25 cellular contexts compared by ENCODE assay signal in genomic region chr10:132350946-132351345, GRCh38. TPM values are rescaled to one million over a fixed set of nuclear protein-coding genes. Genes with fewer than 3 reads are reported as not detected.
DNase-seq lines count a peak whose midpoint lies in the region; ATAC-seq and TF ChIP-seq lines count a peak whose summit lies in the region.
"Had no signal": no experiment of that assay in that cellular context is flagged by ENCODE, and none has a peak within 500 bp of the region (broad histone marks: within the 10 kb centered on the region; RNA-seq: fewer than 3 reads in every experiment).

No MANE protein-coding gene starts in this region.

- peak overlapping the region; percentile 67 for H4K91ac ChIP-seq in mesenchymal stem cell (ENCODE audit: low read length)

- no peak overlapping the region for H3K4me2 ChIP-seq in mesenchymal stem cell (ENCODE audit: low read length, poor library complexity, severe bottlenecking)

- no peak overlapping the region for H3K9ac ChIP-seq in mesenchymal stem cell (ENCODE audit: low read length)

- no peak overlapping the region for H3K23ac ChIP-seq in mesenchymal stem cell (ENCODE audit: low read length in 2 of 2)

- no peak overlapping the region for H3K27ac Mint-ChIP-seq in CD14-positive monocyte
- H3K27ac Mint-ChIP-seq in stimulated activated memory B cell treated with anti-CD40 and anti-IgM and Interleukin-4, amounts not matched to agents 10 μg/mL and 1 μg/mL and 100 μg/mL, for 72 hours = peak overlapping the region; percentile 27

- H3K27ac ChIP-seq in mesenchymal stem cell (ENCODE audit: low read length, poor library complexity, severe bottlenecking) = no peak overlapping the region
- H3K27ac ChIP-seq: SJSA1 had no signal

- H3K4me3 Mint-ChIP-seq in CD14-positive monocyte = no peak overlapping the region
- H3K4me3 Mint-ChIP-seq in stimulated activated memory B cell treated with anti-CD40 and anti-IgM and Interleukin-4, amounts not matched to agents 10 μg/mL and 1 μg/mL and 100 μg/mL, for 72 hours = no peak overlapping the region
- H3K4me3 Mint-ChIP-seq: CD8-positive, alpha-beta memory T cell had no signal

- H3K14ac ChIP-seq in mesenchymal stem cell (ENCODE audit: low read length in 2 of 2) = no peak overlapping the region

- H3K9me3 Mint-ChIP-seq in CD14-positive monocyte = no peaks in the 10 kb centered on the region
- H3K9me3 Mint-ChIP-seq in stimulated activated memory B cell treated with anti-CD40 and anti-IgM and Interleukin-4, amounts not matched to agents 10 μg/mL and 1 μg/mL and 100 μg/mL, for 72 hours = no peaks in the 10 kb centered on the region
- H3K9me3 Mint-ChIP-seq: CD8-positive, alpha-beta memory T cell had no signal

- peak; percentile 34 for DNase-seq in CD14-positive monocyte (ENCODE audit: low spot score)
- peak; percentile 24 for DNase-seq in GM10266 (ENCODE audit: extremely low spot score)
- DNase-seq in mesenchymal stem cell = no peak
- no peak for DNase-seq in dermis blood vessel endothelial cell
- no peak for DNase-seq in NAMALWA (ENCODE audit: low spot score)
- DNase-seq in NCI-H69 (lab: John Stamatoyannopoulos, UW) = no peak
- DNase-seq: C1 segment of cervical spinal cord; CD8-positive, alpha-beta memory T cell; DMS 273 treated with DMSO at 0.1 percent for 48 hours; DMS79; EL; GF-D8; Kasumi-1; NCI-H1105 treated with DMSO at 0.1 percent for 48 hours; NCI-H146; NCI-H1930; NCI-H2107; NCI-H524 treated with DMSO at 0.1 percent for 48 hours; NCI-H82; NK-92 treated with Interleukin-12 subunit alpha and Interleukin-12 subunit beta, amount 100 ng/mL, for 24 hours; PC-3 had no signal

- H3K9me3 ChIP-seq in mesenchymal stem cell (ENCODE audit: control insufficient read depth, low read length) = no peaks in the 10 kb centered on the region
- H3K9me3 ChIP-seq: SJSA1 had no signal

- H3K27me3 ChIP-seq in mesenchymal stem cell (ENCODE audit: control insufficient read depth in 1 of 2, insufficient read depth in 1 of 2, low read length in 2 of 2) = no peaks in the 10 kb centered on the region
- H3K27me3 ChIP-seq: SJSA1 had no signal

- H4K8ac ChIP-seq in mesenchymal stem cell (ENCODE audit: low read length) = no peak overlapping the region

- TF ChIP-seq CTCF in CD14-positive monocyte (IDR thresholded peaks at IDR 0.05) = no peak
- TF ChIP-seq CTCF in GM10266 (IDR thresholded peaks at IDR 0.05; ENCODE audit: control insufficient read depth, insufficient read depth, low read depth, missing control alignments) = no peak

- ATAC-seq in stimulated activated memory B cell treated with anti-CD40 and anti-IgM and Interleukin-4, amounts not matched to agents 10 μg/mL and 1 μg/mL and 100 μg/mL, for 72 hours = no peak
- ATAC-seq: K562, PC-3, Right ventricle myocardium inferior had no signal

- no peak overlapping the region for H3K4me3 ChIP-seq in mesenchymal stem cell (ENCODE audit: insufficient read depth in 1 of 2, low read depth in 1 of 2, low read length in 2 of 2)
- H3K4me3 ChIP-seq: K562, SJSA1 had no signal

- H2BK5ac ChIP-seq in mesenchymal stem cell (ENCODE audit: low read depth, low read length, poor library complexity, severe bottlenecking) = no peak overlapping the region

- no peak overlapping the region for H3K18ac ChIP-seq in mesenchymal stem cell (ENCODE audit: low read depth in 1 of 2, low read length in 2 of 2)

- H2BK15ac ChIP-seq in mesenchymal stem cell (ENCODE audit: low read depth, poor library complexity, severe bottlenecking) = no peak overlapping the region

- WGBS in mesenchymal stem cell = 91% methylated on average over 17 of the region's 17 CpGs

- H3K4me1 ChIP-seq in mesenchymal stem cell (ENCODE audit: control insufficient read depth, insufficient read depth, low read depth, low read length) = peaks cover 5% of the 10 kb centered on the region
- H3K4me1 ChIP-seq: SJSA1 had no signal

- H3K36me3 Mint-ChIP-seq in CD14-positive monocyte = peaks cover 44 to 45% of the 10 kb centered on the region in 2 donors
- H3K36me3 Mint-ChIP-seq in stimulated activated memory B cell treated with anti-CD40 and anti-IgM and Interleukin-4, amounts not matched to agents 10 μg/mL and 1 μg/mL and 100 μg/mL, for 72 hours = peaks cover 30% of the 10 kb centered on the region

- intact Hi-C loops in CD14-positive monocyte (cut with micrococcal nuclease) = loop anchor here in 1 of 2 donors (1.0 to 5.0 kb wide), 2 partner anchors 44 to 128 kb away; partner anchors contain the start of gene STK32C

- no peak overlapping the region for H2AK5ac ChIP-seq in mesenchymal stem cell (ENCODE audit: low read length, severe bottlenecking)

- no peaks in the 10 kb centered on the region for H3K79me1 ChIP-seq in mesenchymal stem cell (replicated peaks; ENCODE audit: low read length, poor library complexity, severe bottlenecking)

- H3K4me1 Mint-ChIP-seq in CD14-positive monocyte = peaks cover 5% of the 10 kb centered on the region
- peaks cover 27% of the 10 kb centered on the region for H3K4me1 Mint-ChIP-seq in stimulated activated memory B cell treated with anti-CD40 and anti-IgM and Interleukin-4, amounts not matched to agents 10 μg/mL and 1 μg/mL and 100 μg/mL, for 72 hours

- H3K36me3 ChIP-seq in mesenchymal stem cell (ENCODE audit: control insufficient read depth in 1 of 2, insufficient read depth in 2 of 2, low read depth in 1 of 2, low read length in 2 of 2) = peaks cover 31 to 63% of the 10 kb centered on the region in 2 experiments
- H3K36me3 ChIP-seq: SJSA1 had no signal

- no peak overlapping the region for H2BK12ac ChIP-seq in mesenchymal stem cell (ENCODE audit: low read length in 2 of 2)

- peaks cover 0 to 2% (median 2%) of the 10 kb centered on the region in 3 donors for H3K27me3 Mint-ChIP-seq in CD14-positive monocyte (ENCODE audit: low read depth in 3 of 3)
- H3K27me3 Mint-ChIP-seq in stimulated activated memory B cell treated with anti-CD40 and anti-IgM and Interleukin-4, amounts not matched to agents 10 μg/mL and 1 μg/mL and 100 μg/mL, for 72 hours = no peaks in the 10 kb centered on the region
- H3K27me3 Mint-ChIP-seq: CD8-positive, alpha-beta memory T cell had no signal

- no peak overlapping the region for H2BK120ac ChIP-seq in mesenchymal stem cell (ENCODE audit: low read depth, low read length)

- no peak overlapping the region for H3K4ac ChIP-seq in mesenchymal stem cell (ENCODE audit: low read depth in 1 of 2, low read length in 2 of 2)

- H2AFZ ChIP-seq in mesenchymal stem cell (ENCODE audit: low read depth, low read length) = no peak overlapping the region

RNA-seq across cellular contexts. Expression of gene LRRC27, which starts 19.0 kb away (rescaled TPM):
- 1 to 10 TPM; 3.6 TPM for polyA plus RNA-seq in CD14-positive monocyte
- 12.1 TPM for polyA plus RNA-seq in mesenchymal stem cell (2013, experiment 1 of 2)
- polyA plus RNA-seq in mesenchymal stem cell (2013, experiment 2 of 2) = 13.3 TPM
- total RNA-seq in dermis blood vessel endothelial cell = 6.0 and 10.9 TPM in 2 replicates

RNA-seq across cellular contexts. Expression of gene STK32C, which starts 43.2 kb away (rescaled TPM):
- 10 to 100 TPM; 13.6 to 18.4 TPM for polyA plus RNA-seq in CD14-positive monocyte
- polyA plus RNA-seq in mesenchymal stem cell (2013, experiment 1 of 2) = 6.6 TPM
- polyA plus RNA-seq in mesenchymal stem cell (2013, experiment 2 of 2) = 7.0 TPM
- total RNA-seq in dermis blood vessel endothelial cell = 6.1 and 8.8 TPM in 2 replicates

RNA-seq across cellular contexts. Expression of gene PWWP2B, which starts 46.1 kb away (rescaled TPM):
- 1 to 10 TPM; 2.4 to 2.7 TPM for polyA plus RNA-seq in CD14-positive monocyte
- polyA plus RNA-seq in mesenchymal stem cell (2013, experiment 1 of 2) = 9.8 TPM
- 9.5 TPM for polyA plus RNA-seq in mesenchymal stem cell (2013, experiment 2 of 2)
- 15.1 and 16.3 TPM in 2 replicates for total RNA-seq in dermis blood vessel endothelial cell

Comparison
In these comparisons a context has a peak if more than half of its experiments do, and no peak if none do; other contexts are left out.
1. DNase-seq: peak in CD14-positive monocyte (single experiment) and GM10266 (single experiment); none in mesenchymal stem cell (single experiment), dermis blood vessel endothelial cell (single experiment), NAMALWA (single experiment) and NCI-H69 (single experiment).